15 cellular contexts compared by ENCODE assay signal in the genomic region with DNA sequence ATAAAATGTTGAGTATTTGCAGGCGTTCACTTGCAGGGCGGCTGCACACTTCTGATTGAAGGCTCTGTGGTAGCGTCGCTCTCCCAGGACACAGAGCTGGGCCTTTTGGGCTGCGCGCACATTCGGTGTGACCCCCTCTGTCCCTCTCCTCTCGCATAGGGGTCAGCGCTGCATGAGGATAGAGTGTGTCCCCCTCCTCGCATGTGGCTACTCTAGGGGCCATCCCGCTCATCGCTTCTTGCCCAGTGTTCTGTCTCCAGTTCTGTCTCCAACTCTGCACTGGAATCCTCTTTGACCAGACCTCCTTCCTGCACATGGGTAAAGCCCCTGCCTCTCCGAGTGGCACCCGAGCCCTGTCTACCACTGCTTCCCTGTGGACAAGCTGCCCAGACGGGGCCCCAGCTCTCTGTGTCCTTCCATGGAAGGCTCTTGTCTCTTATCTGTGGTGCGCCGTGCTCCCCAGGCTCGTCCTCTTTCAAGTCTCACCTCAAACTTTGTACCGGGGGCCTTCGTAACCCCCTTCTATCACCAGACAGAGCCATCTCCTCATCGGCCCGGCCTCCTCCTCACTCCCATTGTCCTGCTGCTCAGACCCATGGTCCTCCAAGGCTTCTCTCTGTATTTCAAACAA.
A peak's percentile ranks its signal among the peaks of the same experiment; 100 is the strongest.
DNase-seq lines count a peak whose midpoint lies in the region; ATAC-seq and TF ChIP-seq lines count a peak whose summit lies in the region.
"Had no signal": no experiment of that assay in that cellular context is flagged by ENCODE, and none has a peak within 500 bp of the region (broad histone marks: within the 10 kb centered on the region; RNA-seq: fewer than 3 reads in every experiment).

No MANE protein-coding gene starts in this region.

- no peak for ATAC-seq in Right ventricle myocardium superior (ENCODE audit: poor library complexity)
- no peak for ATAC-seq in Right ventricle myocardium inferior
- no peak for ATAC-seq in gastroesophageal sphincter

- no peaks in the 10 kb centered on the region for H3K4me1 ChIP-seq in endodermal cell (ENCODE audit: control insufficient read depth, insufficient read depth, low read length)
- H3K4me1 ChIP-seq in osteoblast (ENCODE audit: insufficient read depth, low read length) = no peaks in the 10 kb centered on the region
- no peaks in the 10 kb centered on the region for H3K4me1 ChIP-seq in gastroesophageal sphincter

- DNase-seq in Right ventricle myocardium superior (peak; percentile 22), Right ventricle myocardium inferior (ENCODE audit: missing footprints) (no peak), endodermal cell (peak; percentile 36), osteoblast (ENCODE audit: insufficient read length, low spot score, missing footprints) (peak; percentile 25), type B pancreatic cell (ENCODE audit: extremely low spot score, unreplicated experiment) (peak; percentile 57), epidermal melanocyte (ENCODE audit: insufficient read length, low spot score) (no peak)
- DNase-seq: C1 segment of cervical spinal cord, Calu3, DMS 273 treated with DMSO at 0.1 percent for 48 hours, H7 had no signal

- H3K4me1 Mint-ChIP-seq in endodermal cell (no peaks in the 10 kb centered on the region), type B pancreatic cell (ENCODE audit: unreplicated experiment) (no peaks in the 10 kb centered on the region)
- H3K4me1 Mint-ChIP-seq: B cell, GM23338 had no signal

- H3K9me3 ChIP-seq in endodermal cell (ENCODE audit: control insufficient read depth, low read length) (no peaks in the 10 kb centered on the region), osteoblast (ENCODE audit: low read depth, low read length) (no peaks in the 10 kb centered on the region), gastroesophageal sphincter (peaks cover 0 to 6% (median 0%) of the 10 kb centered on the region in 3 donors)

- H3K9me3 Mint-ChIP-seq in endodermal cell = peaks cover 2% of the 10 kb centered on the region
- peaks cover 5% of the 10 kb centered on the region for H3K9me3 Mint-ChIP-seq in type B pancreatic cell
- H3K9me3 Mint-ChIP-seq: CD4-positive, alpha-beta T cell; GM23338 had no signal

- no peak overlapping the region for H3K4me3 Mint-ChIP-seq in endodermal cell
- no peak overlapping the region for H3K4me3 Mint-ChIP-seq in type B pancreatic cell
- H3K4me3 Mint-ChIP-seq: B cell; CD4-positive, alpha-beta T cell; GM23338 had no signal

- TF ChIP-seq CTCF in endodermal cell (conservative IDR thresholded peaks at IDR 0.05) (no peak), osteoblast (IDR thresholded peaks at IDR 0.05; ENCODE audit: extremely low read depth, low read depth, low read length) (no peak), type B pancreatic cell (conservative IDR thresholded peaks at IDR 0.05) (no peak), gastroesophageal sphincter (IDR thresholded peaks at IDR 0.05) (no peak)

- H3K27me3 Mint-ChIP-seq in endodermal cell (ENCODE audit: insufficient read depth) (peaks cover 4% of the 10 kb centered on the region), type B pancreatic cell (peaks cover 14% of the 10 kb centered on the region)

- H3K36me3 ChIP-seq in endodermal cell (ENCODE audit: control insufficient read depth, insufficient read depth, low read length) (no peaks in the 10 kb centered on the region), osteoblast (ENCODE audit: insufficient read depth, low read length) (no peaks in the 10 kb centered on the region), gastroesophageal sphincter (no peaks in the 10 kb centered on the region)

- H3K36me3 Mint-ChIP-seq in endodermal cell (ENCODE audit: low read depth) (no peaks in the 10 kb centered on the region), type B pancreatic cell (no peaks in the 10 kb centered on the region)

- no peak overlapping the region for H3K4me2 ChIP-seq in osteoblast (ENCODE audit: insufficient read depth, low read length)
- H3K4me2 ChIP-seq: GM23338 had no signal

- no peak overlapping the region for H3K9ac ChIP-seq in endodermal cell (ENCODE audit: extremely low read depth, low read length, poor library complexity, severe bottlenecking)

- H3K4me3 ChIP-seq in endodermal cell (ENCODE audit: low read length) (no peak overlapping the region), osteoblast (ENCODE audit: insufficient read depth, low read length) (no peak overlapping the region), gastroesophageal sphincter (no peak overlapping the region)
- H3K4me3 ChIP-seq: GM23338 had no signal

- H2AFZ ChIP-seq in osteoblast (ENCODE audit: low read length) = no peak overlapping the region
- H2AFZ ChIP-seq: GM23338 had no signal

- 92 to 94% methylated on average over 22 of the region's 22 CpGs for WGBS in endodermal cell (ENCODE audit: insufficient coverage in 1 of 2, insufficient read length in 1 of 2), 2 experiments
- WGBS in gastroesophageal sphincter (ENCODE audit: low coverage in 1 of 2), 2 donors = 87 to 96% methylated on average over 15 to 21 of the region's 22 CpGs

- no peaks in the 10 kb centered on the region for H3K79me2 ChIP-seq in osteoblast (ENCODE audit: insufficient read depth, low read length)

- TF ChIP-seq EP300 in gastroesophageal sphincter (IDR thresholded peaks at IDR 0.05) = no peak

- H3K27ac Mint-ChIP-seq in endodermal cell (no peak overlapping the region), type B pancreatic cell (no peak overlapping the region)
- H3K27ac Mint-ChIP-seq: B cell; CD4-positive, alpha-beta T cell; GM23338 had no signal

- no peak overlapping the region for H3K27ac ChIP-seq in endodermal cell (ENCODE audit: low read depth, low read length)
- H3K27ac ChIP-seq in osteoblast (ENCODE audit: low read depth, low read length) = no peak overlapping the region
- no peak overlapping the region for H3K27ac ChIP-seq in gastroesophageal sphincter
- H3K27ac ChIP-seq: HL-60 had no signal

- H3K27me3 ChIP-seq in endodermal cell (ENCODE audit: control insufficient read depth, insufficient read depth, low read length, poor library complexity, severe bottlenecking) (peaks cover 1% of the 10 kb centered on the region), osteoblast (ENCODE audit: insufficient read depth, low read length) (no peaks in the 10 kb centered on the region), gastroesophageal sphincter (no peaks in the 10 kb centered on the region)

- H4K20me1 ChIP-seq in osteoblast (ENCODE audit: insufficient read depth, low read length) = no peaks in the 10 kb centered on the region

- TF ChIP-seq POLR2A in gastroesophageal sphincter (IDR thresholded peaks at IDR 0.05) = no peak

- intact Hi-C loops in Right ventricle myocardium superior (cut with DNase I) = no loop called here
- intact Hi-C loops in Right ventricle myocardium inferior (cut with DNase I) = no loop called here

Comparison
In these comparisons a context has a peak if more than half of its experiments do, and no peak if none do; other contexts are left out.
1. DNase-seq: peak in Right ventricle myocardium superior (single experiment), endodermal cell (single experiment), osteoblast (single experiment) and type B pancreatic cell (single experiment); none in Right ventricle myocardium inferior (single experiment) and epidermal melanocyte (single experiment).